26 cellular contexts compared by ENCODE assay signal in the genomic region with DNA sequence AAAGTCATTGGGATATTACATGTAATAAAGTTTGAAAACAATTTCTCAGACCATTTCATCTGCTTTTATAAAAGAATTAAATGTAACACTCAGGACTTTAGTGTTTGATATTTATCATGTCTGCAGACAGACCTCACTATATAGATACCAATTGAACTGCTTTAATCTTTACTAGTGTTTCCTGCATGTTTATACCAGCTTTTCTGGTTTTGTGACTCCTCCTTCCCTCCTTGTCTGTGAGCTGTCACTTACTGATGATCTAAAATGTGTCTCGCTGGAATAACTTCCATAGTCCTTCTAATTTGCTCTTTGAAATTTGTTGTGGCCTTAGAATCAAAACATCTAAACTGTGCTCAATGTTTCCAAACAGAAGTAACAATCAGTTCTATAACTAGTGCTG.
"Had no signal": no experiment of that assay in that cellular context is flagged by ENCODE, and none has a peak within 500 bp of the region (broad histone marks: within the 10 kb centered on the region; RNA-seq: fewer than 3 reads in every experiment).

No MANE protein-coding gene starts in this region.

- DNase-seq: dermis blood vessel endothelial cell; effector memory CD4-positive, alpha-beta T cell; erythroblast; hypothalamus; immature natural killer cell; islet precursor cell; kidney glomerular epithelial cell; left ventricle myocardium superior; lower lobe of right lung; mucosa of descending colon; naive B cell; stimulated activated CD4-positive, alpha-beta T cell treated with anti-CD3 and anti-CD28 coated beads, Interleukin-12 subunit alpha, Interleukin-12 subunit beta, amount 100 ng/mL, for 4 hours; stimulated activated CD4-positive, alpha-beta T cell treated with anti-CD3 and anti-CD28 coated beads, Interleukin-1b, Interleukin-23, amount 100 ng/mL, for 48 hours; stimulated activated CD4-positive, alpha-beta T cell treated with anti-CD3 and anti-CD28 coated beads, Interleukin-4, amount 100 ng/mL, for 1 hour; stimulated activated CD8-positive, alpha-beta memory T cell treated with anti-CD3 and anti-CD28 coated beads, Interleukin-4, amount 100 ng/mL, for 48 hours; stimulated activated naive CD4-positive, alpha-beta T cell; stomach; thyroid gland; upper lobe of left lung had no signal

- ATAC-seq: left ventricle myocardium superior; lower lobe of right lung; mucosa of descending colon; natural killer cell treated with Interleukin-12 subunit alpha and Interleukin-12 subunit beta and Interleukin-15 and Interleukin-18, amount 100 ng/mL, for 72 hours; sciatic nerve had no signal

- H3K27me3 Mint-ChIP-seq: naive B cell; natural killer cell treated with Interleukin-12 subunit alpha and Interleukin-12 subunit beta and Interleukin-15 and Interleukin-18, amount 100 ng/mL, for 72 hours had no signal

- H3K4me1 Mint-ChIP-seq: neural crest cell had no signal

- H3K4me3 Mint-ChIP-seq: immature natural killer cell; natural killer cell treated with Interleukin-12 subunit alpha and Interleukin-12 subunit beta and Interleukin-15 and Interleukin-18, amount 100 ng/mL, for 72 hours; neural crest cell had no signal

- H3K27ac ChIP-seq: coronary artery, lower lobe of right lung, parathyroid adenoma, prostate gland, right atrium auricular region, stomach, thyroid gland, upper lobe of left lung had no signal

- H3K9me3 Mint-ChIP-seq: immature natural killer cell, naive B cell had no signal
